Comparison of ENCODE assay signal across 9 cellular contexts in the genomic region with DNA sequence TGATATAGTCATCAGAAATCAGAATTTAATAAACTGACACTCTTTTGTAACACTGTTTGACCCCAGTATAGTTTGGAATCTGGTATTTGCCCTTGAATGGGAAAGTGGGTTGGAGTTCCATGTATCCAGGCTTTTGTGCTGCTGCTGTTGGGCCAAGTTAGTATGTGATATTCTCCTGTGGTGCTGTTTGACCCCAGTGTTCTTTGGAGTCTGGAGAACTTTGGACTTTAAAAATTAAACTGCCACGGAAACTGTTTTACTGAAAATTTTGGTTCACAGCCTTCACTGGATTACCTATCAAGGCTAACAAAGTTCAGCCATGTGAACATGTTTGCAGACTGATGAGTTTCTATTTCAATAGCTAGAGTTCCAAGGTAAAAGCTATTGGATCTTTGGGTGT. TPM values are rescaled to one million over a fixed set of nuclear protein-coding genes. Genes with fewer than 3 reads are reported as not detected.
"Had no signal": no experiment of that assay in that cellular context is flagged by ENCODE, and none has a peak within 500 bp of the region (broad histone marks: within the 10 kb centered on the region; RNA-seq: fewer than 3 reads in every experiment).

No MANE protein-coding gene starts in this region.

- FAIRE-seq: H1, H54, K562 had no signal

- H3K4me1 Mint-ChIP-seq: GM23338, H9 had no signal

- DNase-seq: H9, HCEC 1CT, IMR-90, KG1 had no signal

- H3K4me3 ChIP-seq: GM23338, K562 had no signal

- H3K9me3 Mint-ChIP-seq: GM23338, H9 had no signal

- ATAC-seq: GM23338, K562 had no signal

- H3K4me2 ChIP-seq: GM23338 had no signal

- H3K27ac ChIP-seq: HL-60 had no signal

- H3K4me3 Mint-ChIP-seq: GM23338, H9 had no signal

- H3K27ac Mint-ChIP-seq: GM23338, H9 had no signal

- H2AFZ ChIP-seq: GM23338 had no signal

RNA-seq across cellular contexts. Expression of a gene that starts 0.7 kb away (rescaled TPM):
- total RNA-seq: K562 had no signal
- polyA plus RNA-seq: K562 had no signal
